Comparison of ENCODE assay signal across 8 cellular contexts in genomic region chr5:6712136-6712581, GRCh38. TPM values are rescaled to one million over a fixed set of nuclear protein-coding genes. Genes with fewer than 3 reads are reported as not detected.
DNase-seq lines count a peak whose midpoint lies in the region; ATAC-seq, FAIRE-seq and TF ChIP-seq lines count a peak whose summit lies in the region.

No MANE protein-coding gene starts in this region.

- H3K4me1 Mint-ChIP-seq in activated T-helper 17 cell treated with anti-CD3 and anti-CD28 coated beads, Interleukin-2, amount 50 U/mL, for 72 hours = peaks cover 22% of the 10 kb centered on the region

- DNase-seq in 8988T (peak; percentile 66), OCI-M2 (lab: John Stamatoyannopoulos, UW; ENCODE audit: unreplicated experiment) (peak; percentile 30), fibroblast of peridontal ligament (ENCODE audit: extremely low read depth) (peak; percentile 58), urothelium cell line (ENCODE audit: low spot score) (peak; percentile 60)

- H3K36me3 Mint-ChIP-seq in activated T-helper 17 cell treated with anti-CD3 and anti-CD28 coated beads, Interleukin-2, amount 50 U/mL, for 72 hours (ENCODE audit: low read depth) = peaks cover 26% of the 10 kb centered on the region

- peak overlapping the region; percentile 95 for H3K4me3 ChIP-seq in neural cell (ENCODE audit: low read length)

- peak overlapping the region; percentile 85 for H3K27ac Mint-ChIP-seq in activated T-helper 17 cell treated with anti-CD3 and anti-CD28 coated beads, Interleukin-2, amount 50 U/mL, for 72 hours

- H3F3A ChIP-seq in neural cell (ENCODE audit: insufficient read depth, low read length, poor library complexity, severe bottlenecking) = no peaks in the 10 kb centered on the region

- peak overlapping the region; percentile 67 for H3K27ac ChIP-seq in neural cell (ENCODE audit: low read length)

- peak overlapping the region; percentile 92 for H3K4me2 ChIP-seq in neural cell (ENCODE audit: low read length)

- peak overlapping the region; percentile 53 for H2AFZ ChIP-seq in neural cell (ENCODE audit: low read depth, low read length)

- peaks cover 28% of the 10 kb centered on the region for H3K79me2 ChIP-seq in neural cell (replicated peaks; ENCODE audit: insufficient read depth, low read length)

- TF ChIP-seq CTCF in neural cell (IDR thresholded peaks at IDR 0.05; ENCODE audit: poor library complexity, severe bottlenecking) = peak; percentile 34

- no peaks in the 10 kb centered on the region for H3K27me3 ChIP-seq in neural cell (ENCODE audit: insufficient read depth, low read depth, low read length)

- no peak for TF ChIP-seq EP300 in neural cell (conservative IDR thresholded peaks at IDR 0.05; ENCODE audit: poor library complexity, severe bottlenecking)

- FAIRE-seq in urothelium cell line (lab: Jason Lieb, UNC) = no peak

- H3K27me3 Mint-ChIP-seq in activated T-helper 17 cell treated with anti-CD3 and anti-CD28 coated beads, Interleukin-2, amount 50 U/mL, for 72 hours = no peaks in the 10 kb centered on the region

- H3K9me3 Mint-ChIP-seq in activated T-helper 17 cell treated with anti-CD3 and anti-CD28 coated beads, Interleukin-2, amount 50 U/mL, for 72 hours = no peaks in the 10 kb centered on the region

- H3K9me2 ChIP-seq in neural cell (ENCODE audit: insufficient read depth, low read length) = no peaks in the 10 kb centered on the region

- peak overlapping the region; percentile 63 for H3K9ac ChIP-seq in neural cell (ENCODE audit: low read length)

- H3K36me3 ChIP-seq in neural cell (ENCODE audit: insufficient read depth, low read length) = no peaks in the 10 kb centered on the region

- ATAC-seq in GM18498 (IDR thresholded peaks at IDR 0.05; ENCODE audit: unreplicated experiment) = peak; percentile 21
- peak; percentile 21 for ATAC-seq in HG03378 (IDR thresholded peaks at IDR 0.05; ENCODE audit: unreplicated experiment)
- ATAC-seq in activated T-helper 17 cell treated with anti-CD3 and anti-CD28 coated beads, Interleukin-2, amount 50 U/mL, for 72 hours (replicated peaks) = peak; percentile 23

- peaks cover 22% of the 10 kb centered on the region for H4K20me1 ChIP-seq in neural cell (ENCODE audit: insufficient read depth)

- peak overlapping the region; percentile 89 for H3K4me3 Mint-ChIP-seq in activated T-helper 17 cell treated with anti-CD3 and anti-CD28 coated beads, Interleukin-2, amount 50 U/mL, for 72 hours

- H3K9me3 ChIP-seq in neural cell (ENCODE audit: low read length) = no peaks in the 10 kb centered on the region

- TF ChIP-seq RAD21 in neural cell (conservative IDR thresholded peaks at IDR 0.05) = no peak

TF ChIP-seq in neural cell, 6 proteins besides CTCF, POLR2A, EP300 and RAD21:
- TF ChIP-seq POLR2AphosphoS5 (IDR thresholded peaks at IDR 0.05) (no peak), MXI1 (conservative IDR thresholded peaks at IDR 0.05; ENCODE audit: poor library complexity, severe bottlenecking) (no peak), TAF1 (IDR thresholded peaks at IDR 0.05; ENCODE audit: low read depth) (no peak), SMC3 (conservative IDR thresholded peaks at IDR 0.05; ENCODE audit: poor library complexity) (no peak), EZH2 (IDR thresholded peaks at IDR 0.05; ENCODE audit: borderline replicate concordance, insufficient read depth, low read length, poor library complexity, severe bottlenecking) (no peak)
- TF ChIP-seq, protein P1, sequence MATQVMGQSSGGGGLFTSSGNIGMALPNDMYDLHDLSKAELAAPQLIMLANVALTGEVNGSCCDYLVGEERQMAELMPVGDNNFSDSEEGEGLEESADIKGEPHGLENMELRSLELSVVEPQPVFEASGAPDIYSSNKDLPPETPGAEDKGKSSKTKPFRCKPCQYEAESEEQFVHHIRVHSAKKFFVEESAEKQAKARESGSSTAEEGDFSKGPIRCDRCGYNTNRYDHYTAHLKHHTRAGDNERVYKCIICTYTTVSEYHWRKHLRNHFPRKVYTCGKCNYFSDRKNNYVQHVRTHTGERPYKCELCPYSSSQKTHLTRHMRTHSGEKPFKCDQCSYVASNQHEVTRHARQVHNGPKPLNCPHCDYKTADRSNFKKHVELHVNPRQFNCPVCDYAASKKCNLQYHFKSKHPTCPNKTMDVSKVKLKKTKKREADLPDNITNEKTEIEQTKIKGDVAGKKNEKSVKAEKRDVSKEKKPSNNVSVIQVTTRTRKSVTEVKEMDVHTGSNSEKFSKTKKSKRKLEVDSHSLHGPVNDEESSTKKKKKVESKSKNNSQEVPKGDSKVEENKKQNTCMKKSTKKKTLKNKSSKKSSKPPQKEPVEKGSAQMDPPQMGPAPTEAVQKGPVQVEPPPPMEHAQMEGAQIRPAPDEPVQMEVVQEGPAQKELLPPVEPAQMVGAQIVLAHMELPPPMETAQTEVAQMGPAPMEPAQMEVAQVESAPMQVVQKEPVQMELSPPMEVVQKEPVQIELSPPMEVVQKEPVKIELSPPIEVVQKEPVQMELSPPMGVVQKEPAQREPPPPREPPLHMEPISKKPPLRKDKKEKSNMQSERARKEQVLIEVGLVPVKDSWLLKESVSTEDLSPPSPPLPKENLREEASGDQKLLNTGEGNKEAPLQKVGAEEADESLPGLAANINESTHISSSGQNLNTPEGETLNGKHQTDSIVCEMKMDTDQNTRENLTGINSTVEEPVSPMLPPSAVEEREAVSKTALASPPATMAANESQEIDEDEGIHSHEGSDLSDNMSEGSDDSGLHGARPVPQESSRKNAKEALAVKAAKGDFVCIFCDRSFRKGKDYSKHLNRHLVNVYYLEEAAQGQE (IDR thresholded peaks at IDR 0.05; ENCODE audit: borderline replicate concordance) = no peak

RNA-seq across cellular contexts. Expression of gene TENT4A, which starts 1.1 kb away (rescaled TPM):
- 10 to 100 TPM; 39.0 to 52.4 TPM for total RNA-seq in activated T-helper 17 cell treated with anti-CD3 and anti-CD28 coated beads, Interleukin-2, amount 50 U/mL, for 72 hours
- 12.1 and 14.7 TPM in 2 replicates for polyA plus RNA-seq in neural cell
- 36.0 and 37.4 TPM in 2 replicates for polyA minus RNA-seq in neural cell

Comparison
In these comparisons a context has a peak if more than half of its experiments do, and no peak if none do; other contexts are left out.
1. Peak in every context shown above with its lines: DNase-seq, ATAC-seq, H3K4me3 ChIP-seq and H3K27ac ChIP-seq.